7 cellular contexts compared by ENCODE assay signal in the genomic region with DNA sequence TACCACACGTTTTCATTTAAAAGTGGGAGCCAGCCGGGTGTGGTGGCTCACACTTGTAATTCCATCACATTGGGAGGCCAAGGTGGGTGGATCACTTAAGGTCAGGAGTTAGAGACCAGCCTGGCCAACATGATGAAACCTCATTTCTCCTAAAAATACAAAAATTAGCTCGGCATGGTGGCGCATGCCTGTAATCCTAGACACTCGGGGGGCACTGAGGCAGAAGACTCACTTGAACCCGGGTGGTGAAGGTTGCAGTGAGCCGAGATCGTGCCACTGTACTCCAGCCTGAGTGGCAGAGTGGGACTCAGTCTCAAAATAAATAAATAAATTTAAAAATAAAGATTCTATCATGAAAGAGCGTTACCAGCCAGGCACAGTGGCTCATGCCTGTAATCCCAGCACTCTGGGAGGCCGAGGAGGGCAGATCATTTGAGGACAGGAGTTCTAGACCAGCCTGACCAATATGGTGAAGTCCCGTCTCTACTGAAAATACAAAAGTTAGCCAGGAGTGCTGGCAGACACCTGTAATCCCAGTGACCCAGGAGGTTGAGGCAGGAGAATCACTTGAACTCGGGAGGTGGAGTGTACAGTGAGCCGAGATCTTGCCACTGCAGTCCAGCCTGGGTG.
DNase-seq lines count a peak whose midpoint lies in the region; ATAC-seq and TF ChIP-seq lines count a peak whose summit lies in the region.
"Not testable (repeated sequence)": the region's sequence is repeated elsewhere in the genome, so short reads cannot be mapped to it uniquely, and the experiment has no call there.

No MANE protein-coding gene starts in this region.

- not testable (repeated sequence) for H3K36me3 ChIP-seq in lung (ENCODE audit: control insufficient read depth in 2 of 2, insufficient read depth in 2 of 2, low read length in 2 of 2); aorta (ENCODE audit: control insufficient read depth in 1 of 2, insufficient read depth in 2 of 2, low read length in 1 of 2)

- not testable (repeated sequence) for H3K27ac Mint-ChIP-seq in activated naive CD8-positive, alpha-beta T cell treated with anti-CD3 and anti-CD28 coated beads, Interleukin-2, amount 50 U/mL, for 24 hours; osteocyte (ENCODE audit: unreplicated experiment)

- H3K27ac ChIP-seq in lung (ENCODE audit: low read depth in 1 of 2, low read length in 1 of 2); aorta (ENCODE audit: low read depth in 1 of 2, low read length in 2 of 2): not testable (repeated sequence)

- H3K4me3 ChIP-seq in iPS-18c (ENCODE audit: insufficient read depth, low read depth, low read length), result peak overlapping the region; percentile 32; the same call in 1 of the 2 replicates
- not testable (repeated sequence) for H3K4me3 ChIP-seq in lung; aorta (ENCODE audit: low read length in 2 of 2)

- intact Hi-C loops in Right ventricle myocardium superior (cut with DNase I); aorta (cut with DNase I): not testable (repeated sequence)

- not testable (repeated sequence) for H3K27me3 ChIP-seq in lung (ENCODE audit: control insufficient read depth, insufficient read depth); aorta (ENCODE audit: control insufficient read depth in 1 of 2, insufficient read depth in 2 of 2, low read length in 1 of 2)

- WGBS in lung, 2 donors, result 66 to 68% methylated on average over 13 of the region's 13 CpGs
- WGBS in aorta, 2 donors, result 66 to 68% methylated on average over 13 of the region's 13 CpGs

- not testable (repeated sequence) for TF ChIP-seq CTCF in lung (IDR thresholded peaks at IDR 0.05; ENCODE audit: control extremely low read depth, extremely low read depth); osteocyte (IDR thresholded peaks at IDR 0.05)

- H3K36me3 Mint-ChIP-seq in activated naive CD8-positive, alpha-beta T cell treated with anti-CD3 and anti-CD28 coated beads, Interleukin-2, amount 50 U/mL, for 24 hours (ENCODE audit: low read depth); osteocyte (ENCODE audit: unreplicated experiment): not testable (repeated sequence)

- not testable (repeated sequence) for H3K4me1 Mint-ChIP-seq in activated naive CD8-positive, alpha-beta T cell treated with anti-CD3 and anti-CD28 coated beads, Interleukin-2, amount 50 U/mL, for 24 hours; osteocyte (ENCODE audit: unreplicated experiment)

- peak; percentile 27 for ATAC-seq in activated naive CD8-positive, alpha-beta T cell treated with anti-CD3 and anti-CD28 coated beads, Interleukin-2, amount 50 U/mL, for 24 hours
- ATAC-seq in Right ventricle myocardium superior (ENCODE audit: poor library complexity) (peak; percentile 6), aorta (ENCODE audit: low FRiP score) (peak; percentile 27)
- ATAC-seq in lung (ENCODE audit: insufficient read depth, low FRiP score), result not testable (repeated sequence)

- H3K4me3 Mint-ChIP-seq in activated naive CD8-positive, alpha-beta T cell treated with anti-CD3 and anti-CD28 coated beads, Interleukin-2, amount 50 U/mL, for 24 hours; osteocyte (ENCODE audit: unreplicated experiment): not testable (repeated sequence)

- H3K9me3 Mint-ChIP-seq in activated naive CD8-positive, alpha-beta T cell treated with anti-CD3 and anti-CD28 coated beads, Interleukin-2, amount 50 U/mL, for 24 hours; osteocyte (ENCODE audit: unreplicated experiment): not testable (repeated sequence)

- not testable (repeated sequence) for H3K27me3 Mint-ChIP-seq in activated naive CD8-positive, alpha-beta T cell treated with anti-CD3 and anti-CD28 coated beads, Interleukin-2, amount 50 U/mL, for 24 hours; osteocyte (ENCODE audit: unreplicated experiment)

- H3K4me1 ChIP-seq in lung (ENCODE audit: control insufficient read depth in 2 of 2, insufficient read depth in 2 of 2, low read length in 2 of 2); aorta (ENCODE audit: control insufficient read depth in 1 of 2, insufficient read depth in 2 of 2, low read length in 2 of 2): not testable (repeated sequence)

- H3K9me3 ChIP-seq in iPS-18c (ENCODE audit: control insufficient read depth, insufficient read depth, low read length) (peaks cover 56% of the 10 kb centered on the region), lung (ENCODE audit: control insufficient read depth in 2 of 2, insufficient read depth in 1 of 2, low read length in 1 of 2) (peaks cover 9 to 25% of the 10 kb centered on the region in 2 donors)
- not testable (repeated sequence) for H3K9me3 ChIP-seq in aorta (ENCODE audit: control insufficient read depth, low read length)

- not testable (repeated sequence) for DNase-seq in activated naive CD8-positive, alpha-beta T cell treated with anti-CD3 and anti-CD28 coated beads, Interleukin-2, amount 50 U/mL, for 24 hours; Right ventricle myocardium superior; aorta
- DNase-seq in ecto neural progenitor cell (ENCODE audit: low spot score) (peak; percentile 29), lung (ENCODE audit: low spot score) (peak; percentile 29), osteocyte (ENCODE audit: extremely low spot score, unreplicated experiment) (peak; percentile 88)
